Comparison of ENCODE assay signal across 35 cellular contexts in genomic region chr10:70736470-70736982, GRCh38. TPM values are rescaled to one million over a fixed set of nuclear protein-coding genes. Genes with fewer than 3 reads are reported as not detected.
"Had no signal": no experiment of that assay in that cellular context is flagged by ENCODE, and none has a peak within 500 bp of the region (broad histone marks: within the 10 kb centered on the region; RNA-seq: fewer than 3 reads in every experiment).

No MANE protein-coding gene starts in this region.

- H3K27me3 ChIP-seq: MG63 had no signal

- DNase-seq: activated B cell treated with CpG ODN at 0.5 μM for 24 hours; activated CD4-positive, alpha-beta memory T cell treated with anti-CD3 and anti-CD28 coated beads, Interleukin-2, amount 10 ng/mL, durations not matched to agents 7 days and 5 days; activated CD4-positive, alpha-beta T cell treated with anti-CD3 and anti-CD28 coated beads for 4 hours; activated CD4-positive, CD25-positive, alpha-beta regulatory T cell treated with anti-CD3 and anti-CD28 coated beads, Interleukin-2, amount 50 U/mL, for 72 hours; activated CD8-positive, alpha-beta memory T cell treated with anti-CD3 and anti-CD28 coated beads for 24 hours; activated CD8-positive, alpha-beta memory T cell treated with anti-CD3 and anti-CD28 coated beads, Interleukin-2, amount 10 ng/mL, durations not matched to agents 7 days and 5 days; activated CD8-positive, alpha-beta memory T cell treated with anti-CD3 and anti-CD28 coated beads, Interleukin-2, amount 50 U/mL, for 48 hours; activated effector memory CD4-positive, alpha-beta T cell treated with Interleukin-2 at 50 U/mL for 16 hours; activated naive CD4-positive, alpha-beta T cell; activated naive CD4-positive, alpha-beta T cell treated with anti-CD3 and anti-CD28 coated beads, Interleukin-2, amount 50 U/mL, for 16 hours; activated naive CD8-positive, alpha-beta T cell treated with anti-CD3 and anti-CD28 coated beads for 36 hours; activated T-cell treated with anti-CD3 and anti-CD28 coated beads, Interleukin-2, amount 50 U/mL, for 48 hours; amniotic stem cell; brain microvascular endothelial cell; Kasumi-1; KG1; MG63; MV-4-11; NCI-H1092; NCI-H1436 treated with DMSO at 0.1 percent for 48 hours; NCI-H1694 treated with DMSO at 0.1 percent for 48 hours; NCI-H2029; NCI-H345; NCI-H524 treated with DMSO at 0.1 percent for 48 hours; RPMI8226; SIG-M5; T-cell; T-helper 17 cell; T-helper 9 cell had no signal

- H3K9me3 ChIP-seq: MG63 had no signal

- H3K27ac ChIP-seq: brain microvascular endothelial cell, VCaP had no signal

- ATAC-seq: activated CD8-positive, alpha-beta memory T cell treated with anti-CD3 and anti-CD28 coated beads, Interleukin-2, amount 10 ng/mL, durations not matched to agents 7 days and 5 days; Panc1; SK-N-SH treated with all-trans-retinoic acid at 6 μM for 48 hours; T-cell; T-helper 17 cell had no signal

- H3K36me3 ChIP-seq: brain microvascular endothelial cell, MG63 had no signal

- H3K4me3 ChIP-seq: MG63 had no signal

RNA-seq across cellular contexts. Expression of gene TBATA, which starts 48.7 kb away (rescaled TPM):
- total RNA-seq: activated B cell treated with CpG ODN at 0.5 μM for 24 hours; activated CD4-positive, alpha-beta memory T cell treated with anti-CD3 and anti-CD28 coated beads, Interleukin-2, amount 10 ng/mL, durations not matched to agents 7 days and 5 days; activated CD8-positive, alpha-beta memory T cell treated with anti-CD3 and anti-CD28 coated beads, Interleukin-2, amount 10 ng/mL, durations not matched to agents 7 days and 5 days; activated naive CD8-positive, alpha-beta T cell treated with anti-CD3 and anti-CD28 coated beads for 36 hours; aorta; NCI-H460; SK-MEL-5; T-cell; T-helper 17 cell had no signal
- polyA plus RNA-seq: aorta had no signal
